Comparison of ENCODE assay signal across 9 cellular contexts in the genomic region with DNA sequence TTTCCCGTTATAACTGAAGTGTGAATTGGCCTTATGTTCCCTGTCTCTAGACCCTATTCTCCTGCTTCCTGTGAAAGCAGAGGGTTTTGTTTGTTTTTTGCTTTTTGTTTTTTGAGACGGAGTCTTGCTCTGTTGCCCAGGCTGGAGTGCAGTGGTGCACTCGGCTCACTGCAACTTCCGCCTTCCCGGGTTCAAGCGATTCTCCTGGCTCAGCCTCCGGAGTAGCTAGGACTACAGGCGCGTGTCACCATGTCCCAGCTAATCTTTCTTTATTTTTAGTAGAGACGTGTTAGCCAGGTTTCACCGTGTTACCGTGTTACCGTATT. TPM values are rescaled to one million over a fixed set of nuclear protein-coding genes. Genes with fewer than 3 reads are reported as not detected.
DNase-seq lines count a peak whose midpoint lies in the region; ATAC-seq and TF ChIP-seq lines count a peak whose summit lies in the region.
"Had no signal": no experiment of that assay in that cellular context is flagged by ENCODE, and none has a peak within 500 bp of the region (broad histone marks: within the 10 kb centered on the region; RNA-seq: fewer than 3 reads in every experiment).

No MANE protein-coding gene starts in this region.

- TF ChIP-seq CTCF in HFFc6 (IDR thresholded peaks at IDR 0.05) (no peak), astrocyte of the cerebellum (IDR thresholded peaks at IDR 0.05; ENCODE audit: low read depth, low read length, missing control alignments) (no peak), GM10266 (IDR thresholded peaks at IDR 0.05; ENCODE audit: control insufficient read depth, insufficient read depth, low read depth, missing control alignments) (no peak)

- DNase-seq in HFFc6 (no peak), astrocyte of the cerebellum (ENCODE audit: low read depth) (no peak), NCI-H1105 (lab: John Stamatoyannopoulos, UW) (no peak), HCEC 1CT (no peak), GM10266 (ENCODE audit: extremely low spot score) (no peak)
- DNase-seq: kidney glomerular epithelial cell had no signal

- H3K9me3 Mint-ChIP-seq in HFFc6, result no peaks in the 10 kb centered on the region

- no peak overlapping the region for H3K27ac ChIP-seq in skin epidermis

- in situ Hi-C loops in astrocyte of the cerebellum (cut with HindIII; ENCODE audit: low sequenced_read_pairs), result no loop called here

- H3K27ac Mint-ChIP-seq in HFFc6, result no peak overlapping the region

- peaks cover 2% of the 10 kb centered on the region; the same call in 1 of the 2 replicates for H3K27me3 Mint-ChIP-seq in HFFc6 (ENCODE audit: insufficient read depth)

- peak overlapping the region; percentile 46 for H3K4me3 ChIP-seq in astrocyte of the cerebellum (ENCODE audit: low read depth, low read length)
- peak overlapping the region; percentile 76; the same call in 1 of the 2 replicates for H3K4me3 ChIP-seq in iPS-18c (ENCODE audit: insufficient read depth, low read depth, low read length)
- H3K4me3 ChIP-seq in skin epidermis, result peak overlapping the region in 6 of 7 experiments; percentile 20 to 48 (median 37)

- peaks cover 29% of the 10 kb centered on the region for H3K4me1 Mint-ChIP-seq in HFFc6 (ENCODE audit: low read depth)

- no peak for ATAC-seq in HG02623 (IDR thresholded peaks at IDR 0.05; ENCODE audit: unreplicated experiment)

- H3K36me3 Mint-ChIP-seq in HFFc6 (ENCODE audit: low read depth), result peaks cover 13% of the 10 kb centered on the region

- peak overlapping the region; percentile 76 for H3K4me3 Mint-ChIP-seq in HFFc6

- H3K9me3 ChIP-seq in iPS-18c (ENCODE audit: control insufficient read depth, insufficient read depth, low read length), result peaks cover 3% of the 10 kb centered on the region

RNA-seq across cellular contexts. Expression of a gene that starts 0.7 kb away (rescaled TPM):
- under 1 TPM in 5 of 6 experiments, not detected in 1; 0.16 to 0.24 (median 0.20) TPM for total RNA-seq in HFFc6 (2021; fragmentation: NEBNext Ultra II Directional; extraction: Animal tissue kit (Norgen Biotek cat#: 25700))

RNA-seq across cellular contexts. Expression of a gene that starts 19.1 kb away (rescaled TPM):
- total RNA-seq in HFFc6 (2021; fragmentation: NEBNext Ultra II Directional; extraction: Animal tissue kit (Norgen Biotek cat#: 25700)), result 10 to 100 TPM; 20.3 to 31.7 (median 22.4) TPM

RNA-seq across cellular contexts. Expression of a gene that starts 24.5 kb away (rescaled TPM):
- total RNA-seq in HFFc6 (2021; fragmentation: NEBNext Ultra II Directional; extraction: Animal tissue kit (Norgen Biotek cat#: 25700)), result 10 to 100 TPM; 37.7 to 50.7 (median 43.4) TPM

RNA-seq across cellular contexts. Expression of a gene that starts 30.6 kb away (rescaled TPM):
- 10 to 100 TPM; 38.0 to 51.7 (median 42.5) TPM for total RNA-seq in HFFc6 (2021; fragmentation: NEBNext Ultra II Directional; extraction: Animal tissue kit (Norgen Biotek cat#: 25700))

RNA-seq across cellular contexts. Expression of a gene that starts 44.0 kb away (rescaled TPM):
- not detected for total RNA-seq in HFFc6 (2021; fragmentation: NEBNext Ultra II Directional; extraction: Animal tissue kit (Norgen Biotek cat#: 25700))
